ENCODE assay signal across 13 cellular contexts in the genomic region with DNA sequence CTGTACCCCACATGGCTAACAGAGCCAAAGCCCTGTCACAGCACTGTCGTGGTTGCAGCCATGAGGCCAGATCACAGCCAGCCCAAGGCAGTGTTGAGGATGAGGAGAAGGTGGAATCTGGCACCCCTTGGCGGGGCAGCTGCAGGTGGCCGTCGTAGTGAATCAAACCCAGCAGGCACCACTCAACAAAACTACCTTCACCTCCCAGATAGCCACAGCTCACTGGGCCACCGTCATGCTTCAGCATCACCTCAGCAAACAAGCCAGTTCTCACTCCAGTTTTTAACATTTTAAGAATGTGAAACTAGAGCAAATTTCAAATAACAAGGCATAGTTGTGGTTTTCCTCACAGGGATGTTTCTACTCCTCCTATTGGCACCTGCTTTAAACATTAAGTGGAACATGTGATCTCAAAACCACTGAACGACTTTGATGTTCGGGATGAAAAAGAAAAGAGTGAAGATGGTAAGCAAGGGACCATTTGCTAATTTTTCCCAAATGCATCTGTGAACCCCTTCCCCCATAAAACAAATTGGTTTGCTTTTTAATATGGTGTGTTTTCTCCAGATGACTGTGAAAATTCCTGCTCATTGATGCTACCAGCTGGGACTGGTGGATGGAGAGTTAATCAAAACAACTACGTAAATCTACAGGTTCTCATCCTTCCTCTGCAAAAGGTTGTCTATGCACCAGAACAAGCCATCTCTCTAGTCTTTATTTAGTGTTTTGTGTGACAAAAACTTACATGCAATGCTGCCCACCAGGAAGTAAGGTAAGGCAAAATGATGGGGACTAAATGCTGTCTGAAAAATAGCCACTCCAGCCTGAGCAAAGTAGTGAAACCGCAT. TPM values are rescaled to one million over a fixed set of nuclear protein-coding genes. Genes with fewer than 3 reads are reported as not detected.
DNase-seq lines count a peak whose midpoint lies in the region; ATAC-seq and TF ChIP-seq lines count a peak whose summit lies in the region.
"Had no signal": no experiment of that assay in that cellular context is flagged by ENCODE, and none has a peak within 500 bp of the region (broad histone marks: within the 10 kb centered on the region; RNA-seq: fewer than 3 reads in every experiment).

No MANE protein-coding gene starts in this region.

- no peaks in the 10 kb centered on the region for H4K20me1 ChIP-seq in GM23338 (replicated peaks; ENCODE audit: insufficient read depth)

- H3K4me1 Mint-ChIP-seq in GM23338, result peaks cover 22% of the 10 kb centered on the region
- H3K4me1 Mint-ChIP-seq in activated CD8-positive, alpha-beta T cell treated with anti-CD3 and anti-CD28 coated beads, Interleukin-2, amount 10 ng/mL, durations not matched to agents 7 days and 5 days (ENCODE audit: low read depth), result peaks cover 24% of the 10 kb centered on the region

- in situ Hi-C loops in ACHN (cut with HindIII; ENCODE audit: low pct_ligation_motif_present, low pct_unique_long_range_greater_than_20kb, low sequenced_read_pairs), result no loop called here

- peaks cover 1% of the 10 kb centered on the region for H3K27me3 Mint-ChIP-seq in GM23338 (ENCODE audit: insufficient read depth, low read depth, poor library complexity)
- no peaks in the 10 kb centered on the region for H3K27me3 Mint-ChIP-seq in activated CD8-positive, alpha-beta T cell treated with anti-CD3 and anti-CD28 coated beads, Interleukin-2, amount 10 ng/mL, durations not matched to agents 7 days and 5 days (ENCODE audit: low read depth)

- H3K4me2 ChIP-seq in GM23338, result no peak overlapping the region

- POLR2A ChIA-PET in activated CD8-positive, alpha-beta T cell treated with anti-CD3 and anti-CD28 coated beads, Interleukin-2, amount 10 ng/mL, durations not matched to agents 7 days and 5 days (lab: Charles Lee), result interaction anchor here (0.8 kb wide), 1 partner anchor 50 kb away, joined by 4 read pairs; the partner anchor contains the start of gene TOR1AIP1

- CTCF ChIA-PET in activated CD8-positive, alpha-beta T cell treated with anti-CD3 and anti-CD28 coated beads, Interleukin-2, amount 10 ng/mL, durations not matched to agents 7 days and 5 days (lab: Charles Lee), result interaction anchor here (0.6 to 5.8 kb wide), 6 partner anchors 14 to 126 kb away, joined by 3 to 62 read pairs (median 7); no protein-coding TSS in a partner anchor

- no peaks in the 10 kb centered on the region for H3F3A ChIP-seq in GM23338 (replicated peaks; ENCODE audit: low read depth)

- no peaks in the 10 kb centered on the region for H3K36me3 ChIP-seq in GM23338 (ENCODE audit: insufficient read depth)
- H3K36me3 ChIP-seq: neutrophil had no signal

- no peaks in the 10 kb centered on the region for H3K9me2 ChIP-seq in GM23338 (ENCODE audit: insufficient read depth)

- no peak for TF ChIP-seq CTCF in GM23338 (conservative IDR thresholded peaks at IDR 0.05; ENCODE audit: low read depth in 2 of 2)

- H3K27ac ChIP-seq in GM23338 (ENCODE audit: low read depth), result no peak overlapping the region
- H3K27ac ChIP-seq: foreskin keratinocyte, neutrophil had no signal

- ATAC-seq in GM23338, result peak; percentile 66
- peak; percentile 69 for ATAC-seq in activated CD8-positive, alpha-beta T cell treated with anti-CD3 and anti-CD28 coated beads, Interleukin-2, amount 10 ng/mL, durations not matched to agents 7 days and 5 days
- no peak for ATAC-seq in HG02763 (IDR thresholded peaks at IDR 0.05; ENCODE audit: unreplicated experiment)
- ATAC-seq in HG02759 (IDR thresholded peaks at IDR 0.05; ENCODE audit: unreplicated experiment), result no peak
- ATAC-seq in HG03175 (IDR thresholded peaks at IDR 0.05; ENCODE audit: unreplicated experiment), result no peak
- ATAC-seq: foreskin keratinocyte; HCT116; left lobe of liver; stimulated activated memory B cell treated with anti-CD40 and anti-IgM and Interleukin-4, amounts not matched to agents 10 μg/mL and 1 μg/mL and 100 μg/mL, for 72 hours had no signal

- H3K27me3 ChIP-seq in GM23338 (ENCODE audit: insufficient read depth), result no peaks in the 10 kb centered on the region
- H3K27me3 ChIP-seq: neutrophil had no signal

- H3K79me2 ChIP-seq in GM23338 (replicated peaks; ENCODE audit: insufficient read depth), result no peaks in the 10 kb centered on the region

- DNase-seq in ACHN, result peak; percentile 83
- no peak for DNase-seq in GM23338 (ENCODE audit: low spot score)
- no peak for DNase-seq in activated CD8-positive, alpha-beta T cell treated with anti-CD3 and anti-CD28 coated beads, Interleukin-2, amount 10 ng/mL, durations not matched to agents 7 days and 5 days
- DNase-seq in glomerular visceral epithelial cell (ENCODE audit: extremely low spot score), result peak; percentile 70
- DNase-seq in HT-29 (ENCODE audit: low spot score), result no peak
- DNase-seq: foreskin keratinocyte had no signal

- no peak overlapping the region for H2AFZ ChIP-seq in GM23338

- H3K9me3 Mint-ChIP-seq in GM23338, result no peaks in the 10 kb centered on the region; the same call in 1 of the 3 replicates
- no peaks in the 10 kb centered on the region for H3K9me3 Mint-ChIP-seq in activated CD8-positive, alpha-beta T cell treated with anti-CD3 and anti-CD28 coated beads, Interleukin-2, amount 10 ng/mL, durations not matched to agents 7 days and 5 days (ENCODE audit: insufficient read depth)
- H3K9me3 Mint-ChIP-seq: stimulated activated memory B cell treated with anti-CD40 and anti-IgM and Interleukin-4, amounts not matched to agents 10 μg/mL and 1 μg/mL and 100 μg/mL, for 72 hours had no signal

- peaks cover 5% of the 10 kb centered on the region; the same call in 2 of the 3 replicates for H3K36me3 Mint-ChIP-seq in GM23338 (ENCODE audit: low read depth)
- H3K36me3 Mint-ChIP-seq in activated CD8-positive, alpha-beta T cell treated with anti-CD3 and anti-CD28 coated beads, Interleukin-2, amount 10 ng/mL, durations not matched to agents 7 days and 5 days (ENCODE audit: low read depth), result peaks cover 2% of the 10 kb centered on the region

- no peak overlapping the region for H3K4me3 Mint-ChIP-seq in GM23338
- peak overlapping the region; percentile 34 for H3K4me3 Mint-ChIP-seq in activated CD8-positive, alpha-beta T cell treated with anti-CD3 and anti-CD28 coated beads, Interleukin-2, amount 10 ng/mL, durations not matched to agents 7 days and 5 days
- H3K4me3 Mint-ChIP-seq: stimulated activated memory B cell treated with anti-CD40 and anti-IgM and Interleukin-4, amounts not matched to agents 10 μg/mL and 1 μg/mL and 100 μg/mL, for 72 hours had no signal

- H3K4me1 ChIP-seq in GM23338 (ENCODE audit: insufficient read depth), result peaks cover 7% of the 10 kb centered on the region
- H3K4me1 ChIP-seq: foreskin keratinocyte had no signal

- H3K4me3 ChIP-seq in GM23338, result no peak overlapping the region

- H3K27ac Mint-ChIP-seq in GM23338, result no peak overlapping the region
- H3K27ac Mint-ChIP-seq in activated CD8-positive, alpha-beta T cell treated with anti-CD3 and anti-CD28 coated beads, Interleukin-2, amount 10 ng/mL, durations not matched to agents 7 days and 5 days, result peak overlapping the region; percentile 43
- H3K27ac Mint-ChIP-seq: stimulated activated memory B cell treated with anti-CD40 and anti-IgM and Interleukin-4, amounts not matched to agents 10 μg/mL and 1 μg/mL and 100 μg/mL, for 72 hours had no signal

TF ChIP-seq in GM23338, 12 proteins besides CTCF, POLR2A, EP300 and RAD21 (continues in another document):
- no peak for TF ChIP-seq EZH2phosphoT487 (IDR thresholded peaks at IDR 0.05; ENCODE audit: unreplicated experiment)
- TF ChIP-seq, protein P1, sequence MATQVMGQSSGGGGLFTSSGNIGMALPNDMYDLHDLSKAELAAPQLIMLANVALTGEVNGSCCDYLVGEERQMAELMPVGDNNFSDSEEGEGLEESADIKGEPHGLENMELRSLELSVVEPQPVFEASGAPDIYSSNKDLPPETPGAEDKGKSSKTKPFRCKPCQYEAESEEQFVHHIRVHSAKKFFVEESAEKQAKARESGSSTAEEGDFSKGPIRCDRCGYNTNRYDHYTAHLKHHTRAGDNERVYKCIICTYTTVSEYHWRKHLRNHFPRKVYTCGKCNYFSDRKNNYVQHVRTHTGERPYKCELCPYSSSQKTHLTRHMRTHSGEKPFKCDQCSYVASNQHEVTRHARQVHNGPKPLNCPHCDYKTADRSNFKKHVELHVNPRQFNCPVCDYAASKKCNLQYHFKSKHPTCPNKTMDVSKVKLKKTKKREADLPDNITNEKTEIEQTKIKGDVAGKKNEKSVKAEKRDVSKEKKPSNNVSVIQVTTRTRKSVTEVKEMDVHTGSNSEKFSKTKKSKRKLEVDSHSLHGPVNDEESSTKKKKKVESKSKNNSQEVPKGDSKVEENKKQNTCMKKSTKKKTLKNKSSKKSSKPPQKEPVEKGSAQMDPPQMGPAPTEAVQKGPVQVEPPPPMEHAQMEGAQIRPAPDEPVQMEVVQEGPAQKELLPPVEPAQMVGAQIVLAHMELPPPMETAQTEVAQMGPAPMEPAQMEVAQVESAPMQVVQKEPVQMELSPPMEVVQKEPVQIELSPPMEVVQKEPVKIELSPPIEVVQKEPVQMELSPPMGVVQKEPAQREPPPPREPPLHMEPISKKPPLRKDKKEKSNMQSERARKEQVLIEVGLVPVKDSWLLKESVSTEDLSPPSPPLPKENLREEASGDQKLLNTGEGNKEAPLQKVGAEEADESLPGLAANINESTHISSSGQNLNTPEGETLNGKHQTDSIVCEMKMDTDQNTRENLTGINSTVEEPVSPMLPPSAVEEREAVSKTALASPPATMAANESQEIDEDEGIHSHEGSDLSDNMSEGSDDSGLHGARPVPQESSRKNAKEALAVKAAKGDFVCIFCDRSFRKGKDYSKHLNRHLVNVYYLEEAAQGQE (IDR thresholded peaks at IDR 0.05; ENCODE audit: unreplicated experiment), result no peak
- no peak for TF ChIP-seq POLR2AphosphoS5 (IDR thresholded peaks at IDR 0.05; ENCODE audit: low read depth)
- TF ChIP-seq CREB1 (CRISPR knock-in tag; IDR thresholded peaks at IDR 0.05; ENCODE audit: low read depth), result no peak

RNA-seq across cellular contexts. Expression of gene TOR1AIP2, which starts 45.5 kb away (rescaled TPM):
- 67.3 and 81.3 TPM in 2 replicates for total RNA-seq in GM23338 (2014; rRNA removed; shearing (Covaris generic))
- 18.5 and 21.1 TPM in 2 replicates for polyA plus RNA-seq in GM23338 (2016; fragmentation: Nextera tagmentation; extraction: Ambion mirVana)
- 10 to 100 TPM; 48.0 to 49.0 TPM for total RNA-seq in activated CD8-positive, alpha-beta T cell treated with anti-CD3 and anti-CD28 coated beads, Interleukin-2, amount 10 ng/mL, durations not matched to agents 7 days and 5 days
- total RNA-seq in HT-29 (2014; rRNA removed; shearing (Covaris generic)), result 29.9 and 32.6 TPM in 2 replicates

RNA-seq across cellular contexts. Expression of gene TOR1AIP1, which starts 50.0 kb away (rescaled TPM):
- 20.6 and 25.8 TPM in 2 replicates for total RNA-seq in GM23338 (2014; rRNA removed; shearing (Covaris generic))
- polyA plus RNA-seq in GM23338 (2016; fragmentation: Nextera tagmentation; extraction: Ambion mirVana), result 13.4 and 16.9 TPM in 2 replicates
- total RNA-seq in activated CD8-positive, alpha-beta T cell treated with anti-CD3 and anti-CD28 coated beads, Interleukin-2, amount 10 ng/mL, durations not matched to agents 7 days and 5 days, result 10 to 100 TPM; 67.7 to 71.0 TPM
- 13.4 and 14.8 TPM in 2 replicates for total RNA-seq in HT-29 (2014; rRNA removed; shearing (Covaris generic))

Comparison
In these comparisons a context has a peak if more than half of its experiments do, and no peak if none do; other contexts are left out.
1. DNase-seq: peak in ACHN (single experiment) and glomerular visceral epithelial cell (single experiment); none in GM23338 (single experiment), activated CD8-positive, alpha-beta T cell treated with anti-CD3 and anti-CD28 coated beads, Interleukin-2, amount 10 ng/mL, durations not matched to agents 7 days and 5 days (single experiment) and HT-29 (single experiment).
2. ATAC-seq: peak in GM23338 (single experiment) and activated CD8-positive, alpha-beta T cell treated with anti-CD3 and anti-CD28 coated beads, Interleukin-2, amount 10 ng/mL, durations not matched to agents 7 days and 5 days (single experiment); none in HG02763 (single experiment), HG02759 (single experiment) and HG03175 (single experiment).